In the genomic region with DNA sequence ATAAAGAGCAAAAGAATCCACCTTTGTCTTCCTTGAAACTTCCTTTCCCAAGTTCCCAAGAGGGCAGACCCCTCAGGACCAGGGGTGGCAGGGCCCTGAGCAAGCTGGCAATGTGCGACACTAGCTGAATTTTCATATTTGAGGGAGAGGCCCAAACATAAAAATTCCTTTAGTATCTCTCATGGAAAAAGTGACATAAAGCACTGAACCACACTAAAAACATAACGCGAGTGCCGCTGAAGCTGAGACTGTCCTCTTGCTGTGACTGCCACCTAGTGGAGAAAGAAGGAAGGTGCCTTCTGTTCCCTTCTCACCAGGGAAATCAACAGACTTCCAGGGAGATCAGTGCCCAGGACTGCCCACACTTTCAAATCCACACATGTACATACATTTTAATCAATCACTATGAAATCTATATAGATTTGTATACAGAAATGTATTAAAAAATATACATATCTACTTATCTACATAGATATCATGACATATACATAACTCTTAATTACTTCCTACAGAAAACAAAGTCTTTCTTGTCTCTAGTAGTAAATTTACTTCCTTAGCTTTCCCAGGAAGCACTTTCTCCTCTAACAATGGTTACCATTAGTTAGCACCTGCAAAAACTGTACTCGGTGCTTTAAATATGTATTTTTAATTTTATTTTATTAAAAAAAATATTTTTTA, we compare ENCODE assay signal across 8 cellular contexts. TPM values are rescaled to one million over a fixed set of nuclear protein-coding genes. Genes with fewer than 3 reads are reported as not detected.
A peak's percentile ranks its signal among the peaks of the same experiment; 100 is the strongest.
DNase-seq lines count a peak whose midpoint lies in the region; ATAC-seq and TF ChIP-seq lines count a peak whose summit lies in the region.

No MANE protein-coding gene starts in this region.

- H3K4me3 ChIP-seq in uterus: no peak overlapping the region

- peak overlapping the region; percentile 96 for H3K27ac ChIP-seq in uterus

- TF ChIP-seq CTCF in uterus (IDR thresholded peaks at IDR 0.05): peak; percentile 95 to 97 (median 96)

- no peaks in the 10 kb centered on the region for H3K36me3 ChIP-seq in uterus

- peaks cover 9 to 14% of the 10 kb centered on the region in 2 donors for H3K4me1 ChIP-seq in uterus

- no peaks in the 10 kb centered on the region for H3K9me3 ChIP-seq in uterus

- no peak for TF ChIP-seq POLR2A in uterus (IDR thresholded peaks at IDR 0.05)

- intact Hi-C loops in left ventricle myocardium superior (cut with micrococcal nuclease): loop anchor here (2.0 kb wide), 1 partner anchor 139 kb away; no protein-coding TSS in a partner anchor
- intact Hi-C loops in uterus (cut with DNase I; ENCODE audit: low total_unique reads): loop anchor here (2.0 to 10.0 kb wide), 2 partner anchors 69 to 139 kb away; partner anchors contain the start of gene CORO1C

- no peaks in the 10 kb centered on the region for H3K27me3 ChIP-seq in uterus

- peak; percentile 67 for ATAC-seq in GM21526 (IDR thresholded peaks at IDR 0.05; ENCODE audit: low FRiP score, unreplicated experiment)
- peak; percentile 74 for ATAC-seq in left ventricle myocardium superior

- DNase-seq in AML-193 (lab: John Stamatoyannopoulos, UW) (peak; percentile 76 to 81), NCI-H146 treated with DMSO at 0.1 percent for 48 hours (lab: John Stamatoyannopoulos, UW; ENCODE audit: unreplicated experiment) (peak; percentile 63), T-helper 2 cell (peak in 4 of 5 experiments; percentile 42 to 72 (median 46)), amygdala (lab: John Stamatoyannopoulos, UW) (peak in 47 of 56 donors; percentile 16 to 92 (median 53)), left ventricle myocardium superior (no peak), putamen (ENCODE audit: low spot score) (peak; percentile 81), uterus (peak; percentile 75 to 93)

RNA-seq across cellular contexts. Expression of gene SSH1, which starts 53.8 kb away (rescaled TPM):
- 31.2 TPM for total RNA-seq in left ventricle myocardium superior
- total RNA-seq in uterus: 10 to 100 TPM in 2 of 4 donors, 1 to 10 TPM in 2; 8.7 to 55.4 (median 10.7) TPM
